ENCODE assay signal across 21 cellular contexts in the genomic region with DNA sequence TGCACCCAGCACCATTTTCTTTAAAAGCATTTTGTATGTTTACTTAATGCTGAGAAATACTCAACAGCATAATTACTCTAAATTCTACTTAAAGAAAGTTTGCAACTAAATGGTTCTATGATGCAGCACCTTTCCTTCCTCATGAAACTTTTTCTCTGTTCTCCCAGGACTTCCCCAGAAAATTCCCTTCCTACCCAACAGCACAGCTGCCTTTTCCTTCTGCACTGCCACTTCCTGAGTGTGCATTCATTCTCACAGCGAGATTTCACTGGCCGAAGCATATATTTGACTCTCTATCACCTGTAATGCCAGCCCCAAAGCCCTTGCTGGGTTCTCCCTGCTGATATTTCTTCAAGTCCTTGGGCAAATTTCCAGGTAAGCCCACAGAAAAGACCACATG.
"Had no signal": no experiment of that assay in that cellular context is flagged by ENCODE, and none has a peak within 500 bp of the region (broad histone marks: within the 10 kb centered on the region; RNA-seq: fewer than 3 reads in every experiment).

No MANE protein-coding gene starts in this region.

- DNase-seq: activated CD4-positive, alpha-beta T cell treated with anti-CD3 and anti-CD28 coated beads, Interleukin-2, amount 50 U/mL, for 48 hours; activated CD8-positive, alpha-beta memory T cell treated with anti-CD3 and anti-CD28 coated beads, Interleukin-2, amount 50 U/mL, for 48 hours; activated naive CD4-positive, alpha-beta T cell treated with Interleukin-2 at 50 U/mL for 16 hours; activated T-cell treated with anti-CD3 and anti-CD28 coated beads, Interleukin-2, amount 50 U/mL, for 4 hours; anterior cingulate cortex; caudate nucleus; effector memory CD4-positive, alpha-beta T cell; esophagus squamous epithelium; heart left ventricle; islet precursor cell; left cardiac atrium; pancreas; right cardiac atrium; stimulated activated CD4-positive, alpha-beta T cell treated with anti-CD3 and anti-CD28 coated beads, Interleukin-1b, Interleukin-23, amount 100 ng/mL, for 48 hours; T-helper 1 cell; T-helper 9 cell; testis; trophoblast cell had no signal

- H3K9me3 Mint-ChIP-seq: activated T-cell treated with anti-CD3 and anti-CD28 coated beads, Interleukin-2, amount 50 U/mL, for 4 hours; natural killer cell treated with Interleukin-12 subunit alpha and Interleukin-12 subunit beta and Interleukin-15 and Interleukin-18, amount 100 ng/mL, for 72 hours had no signal

- H3K27me3 Mint-ChIP-seq: brain; natural killer cell treated with Interleukin-12 subunit alpha and Interleukin-12 subunit beta and Interleukin-15 and Interleukin-18, amount 100 ng/mL, for 72 hours had no signal

- ATAC-seq: activated T-cell treated with anti-CD3 and anti-CD28 coated beads, Interleukin-2, amount 50 U/mL, for 4 hours; gastroesophageal sphincter; heart left ventricle; left cardiac atrium; natural killer cell treated with Interleukin-12 subunit alpha and Interleukin-12 subunit beta and Interleukin-15 and Interleukin-18, amount 100 ng/mL, for 72 hours; pancreas; right cardiac atrium had no signal

- H3K4me3 Mint-ChIP-seq: activated T-cell treated with anti-CD3 and anti-CD28 coated beads, Interleukin-2, amount 50 U/mL, for 4 hours; brain; natural killer cell treated with Interleukin-12 subunit alpha and Interleukin-12 subunit beta and Interleukin-15 and Interleukin-18, amount 100 ng/mL, for 72 hours had no signal
